In the genomic region with DNA sequence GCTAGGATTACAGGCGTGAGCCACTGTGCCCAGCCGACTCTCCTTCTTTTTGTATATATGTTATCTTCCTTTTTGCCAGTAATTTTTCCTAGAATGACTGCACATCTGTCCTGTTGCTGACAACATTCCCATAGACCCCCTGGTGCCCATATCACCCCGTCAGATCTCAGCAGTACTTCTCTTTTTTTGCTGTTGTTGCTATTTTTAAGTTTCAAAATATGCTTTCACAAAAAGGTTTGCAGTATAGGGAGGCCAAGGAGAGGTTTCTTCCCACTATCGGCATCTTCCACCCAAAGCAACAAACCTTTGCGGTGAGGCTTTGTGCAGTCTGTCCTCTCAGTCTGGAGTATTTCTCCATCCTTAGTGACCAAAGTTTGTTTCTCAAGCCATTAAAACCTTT, we compare ENCODE assay signal across 25 cellular contexts. TPM values are rescaled to one million over a fixed set of nuclear protein-coding genes. Genes with fewer than 3 reads are reported as not detected.
DNase-seq lines count a peak whose midpoint lies in the region; ATAC-seq, FAIRE-seq and TF ChIP-seq lines count a peak whose summit lies in the region.
"Had no signal": no experiment of that assay in that cellular context is flagged by ENCODE, and none has a peak within 500 bp of the region (broad histone marks: within the 10 kb centered on the region; RNA-seq: fewer than 3 reads in every experiment).

No MANE protein-coding gene starts in this region.

- peak overlapping the region; percentile 50 for H3K27ac Mint-ChIP-seq in activated T-cell treated with anti-CD3 and anti-CD28 coated beads, Interleukin-2, amount 50 U/mL, for 24 hours
- H3K27ac Mint-ChIP-seq: CD4-positive, alpha-beta T cell had no signal

- H3K9me2 ChIP-seq in MM.1S (replicated peaks; ENCODE audit: insufficient read depth, low read length): no peaks in the 10 kb centered on the region

- CTCF ChIA-PET in A549 (lab: Yijun Ruan, JAX): no interaction called here
- CTCF ChIA-PET in K562 (lab: Yijun Ruan, JAX; ENCODE audit: low intra/inter-chr PET ratio): no interaction called here

- TF ChIP-seq POLR2A in A549 (IDR thresholded peaks at IDR 0.05; ENCODE audit: low read length): no peak
- TF ChIP-seq POLR2A in K562 (conservative IDR thresholded peaks at IDR 0.05): no peak

- H3K27me3 ChIP-seq in MM.1S (replicated peaks; ENCODE audit: insufficient read depth, low read length) (no peaks in the 10 kb centered on the region), K562 (ENCODE audit: control insufficient read depth in 2 of 2, insufficient read depth in 2 of 2, low read length in 2 of 2) (no peaks in the 10 kb centered on the region)
- H3K27me3 ChIP-seq: BLaER1 treated with 17β-estradiol and CSF1 and Interleukin-3, amounts not matched to agents 10 nM and 100 nM had no signal

- H3K9me1 ChIP-seq in K562 (ENCODE audit: control insufficient read depth, insufficient read depth, low read length): no peaks in the 10 kb centered on the region

- TF ChIP-seq CTCF in A549 (IDR thresholded peaks at IDR 0.05) (no peak), MM.1S (IDR thresholded peaks at IDR 0.05; ENCODE audit: low read length) (no peak), K562 (IDR thresholded peaks at IDR 0.05 in 2 of 3, conservative IDR thresholded peaks at IDR 0.05 in 1 of 3; ENCODE audit: insufficient read depth in 2 of 3, low read depth in 1 of 3, low read length in 3 of 3) (no peak)

- H3K9me3 ChIP-seq in A549: no peaks in the 10 kb centered on the region
- no peaks in the 10 kb centered on the region for H3K9me3 ChIP-seq in MM.1S (replicated peaks; ENCODE audit: insufficient read depth, low read length)
- H3K9me3 ChIP-seq in K562 (replicated peaks; ENCODE audit: control insufficient read depth, insufficient read depth, low read depth, low read length): no peaks in the 10 kb centered on the region
- H3K9me3 ChIP-seq: BLaER1 treated with 17β-estradiol and CSF1 and Interleukin-3, amounts not matched to agents 10 nM and 100 nM had no signal

- TF ChIP-seq EP300 in A549 (IDR thresholded peaks at IDR 0.05): no peak
- TF ChIP-seq EP300 in K562 (IDR thresholded peaks at IDR 0.05; ENCODE audit: low read length): no peak

- H2AFZ ChIP-seq in MM.1S (ENCODE audit: low read length) (no peak overlapping the region), K562 (ENCODE audit: low read depth, low read length) (no peak overlapping the region)

- intact Hi-C loops in K562 (cut with micrococcal nuclease): no loop called here

- no peaks in the 10 kb centered on the region for H3K9me3 Mint-ChIP-seq in activated T-cell treated with anti-CD3 and anti-CD28 coated beads, Interleukin-2, amount 50 U/mL, for 24 hours
- H3K9me3 Mint-ChIP-seq: CD4-positive, alpha-beta T cell; IgD-negative memory B cell had no signal

- H3K36me3 ChIP-seq in MM.1S (replicated peaks; ENCODE audit: insufficient read depth, low read length): peaks cover 23% of the 10 kb centered on the region
- H3K36me3 ChIP-seq in K562 (ENCODE audit: control insufficient read depth, insufficient read depth, low read length): peaks cover 65% of the 10 kb centered on the region

- H3K4me2 ChIP-seq in A549: no peak overlapping the region
- H3K4me2 ChIP-seq in MM.1S (ENCODE audit: low read depth, low read length): no peak overlapping the region
- no peak overlapping the region for H3K4me2 ChIP-seq in K562 (ENCODE audit: insufficient read depth, low read length)
- H3K4me2 ChIP-seq: BLaER1 treated with 17β-estradiol and CSF1 and Interleukin-3, amounts not matched to agents 10 nM and 100 nM had no signal

- no TSS peak for BruUV-seq in K562 (replicated peaks; lab: Mats Ljungman, UMichigan)

- H3K27ac ChIP-seq in A549: no peak overlapping the region
- H3K27ac ChIP-seq in MM.1S (ENCODE audit: low read length): peak overlapping the region; percentile 72; the same call in 1 of the 2 replicates
- no peak overlapping the region for H3K27ac ChIP-seq in K562 (ENCODE audit: extremely low read depth, low read depth, low read length)
- H3K27ac ChIP-seq: RWPE1 had no signal

- peaks cover 7% of the 10 kb centered on the region for H3K79me2 ChIP-seq in MM.1S (ENCODE audit: low read length)
- H3K79me2 ChIP-seq in K562 (ENCODE audit: control insufficient read depth, insufficient read depth, low read length): no peaks in the 10 kb centered on the region

- H3K4me3 Mint-ChIP-seq in activated T-cell treated with anti-CD3 and anti-CD28 coated beads, Interleukin-2, amount 50 U/mL, for 24 hours: no peak overlapping the region
- H3K4me3 Mint-ChIP-seq: CD4-positive, alpha-beta T cell; IgD-negative memory B cell had no signal

- H3K9ac ChIP-seq in MM.1S (ENCODE audit: low read length): no peak overlapping the region
- H3K9ac ChIP-seq in K562 (ENCODE audit: insufficient read depth in 1 of 2, low read depth in 2 of 2, low read length in 2 of 2): no peak overlapping the region
- H3K9ac ChIP-seq: BLaER1 treated with 17β-estradiol and CSF1 and Interleukin-3, amounts not matched to agents 10 nM and 100 nM had no signal

- ATAC-seq in A549: no peak
- ATAC-seq in K562: no peak
- ATAC-seq in HG03196 (IDR thresholded peaks at IDR 0.05; ENCODE audit: unreplicated experiment): no peak

- WGBS in A549 (ENCODE audit: missing lambda C conversion rate): 60% methylated on average over 5 of the region's 5 CpGs
- 85% methylated on average over 5 of the region's 5 CpGs for WGBS in K562 (ENCODE audit: insufficient coverage, low coverage, missing lambda C conversion rate)

- no peaks in the 10 kb centered on the region for H3K27me3 Mint-ChIP-seq in activated T-cell treated with anti-CD3 and anti-CD28 coated beads, Interleukin-2, amount 50 U/mL, for 24 hours
- H3K27me3 Mint-ChIP-seq: CD4-positive, alpha-beta T cell; IgD-negative memory B cell had no signal

- in situ Hi-C loops in K562 (cut with MboI): no loop called here

- peaks cover 40% of the 10 kb centered on the region for H3K4me1 Mint-ChIP-seq in activated T-cell treated with anti-CD3 and anti-CD28 coated beads, Interleukin-2, amount 50 U/mL, for 24 hours (ENCODE audit: low read depth)

- H3K4me3 ChIP-seq in A549: no peak overlapping the region
- no peak overlapping the region for H3K4me3 ChIP-seq in MM.1S (ENCODE audit: low read length)
- no peak overlapping the region for H3K4me3 ChIP-seq in K562
- H3K4me3 ChIP-seq: BLaER1 treated with 17β-estradiol and CSF1 and Interleukin-3, amounts not matched to agents 10 nM and 100 nM had no signal

- no peak for DNase-seq in activated T-cell treated with anti-CD3 and anti-CD28 coated beads, Interleukin-2, amount 50 U/mL, for 24 hours
- DNase-seq in activated T-cell treated with anti-CD3 and anti-CD28 coated beads for 4 hours (no peak), A549 (ENCODE audit: low read depth in 1 of 2, low spot score in 1 of 2) (no peak), MM.1S (no peak), K562 (ENCODE audit: extremely low read depth in 1 of 4, low spot score in 3 of 4) (no peak), NCI-H1048 (lab: John Stamatoyannopoulos, UW) (no peak)
- no peak for DNase-seq in activated effector memory CD4-positive, alpha-beta T cell treated with anti-CD3 and anti-CD28 coated beads, Interleukin-2, amount 50 U/mL, for 16 hours
- DNase-seq: AML-193; CD4-positive, alpha-beta T cell; Karpas-422; NCI-H1105; NCI-H146; NCI-H1930; NCI-H2107; NCI-H524 treated with DMSO at 0.1 percent for 48 hours; NCI-H82; SHP77 had no signal

- POLR2A ChIA-PET in A549 (lab: Yijun Ruan, JAX): no interaction called here
- POLR2A ChIA-PET in K562 (lab: Yijun Ruan, JAX): no interaction called here

- H4K20me1 ChIP-seq in MM.1S (ENCODE audit: insufficient read depth, low read length) (no peaks in the 10 kb centered on the region), K562 (replicated peaks; ENCODE audit: control insufficient read depth, insufficient read depth, low read length) (no peaks in the 10 kb centered on the region)

- no peak for FAIRE-seq in A549 (lab: Jason Lieb, UNC)
- FAIRE-seq in K562 (lab: Jason Lieb, UNC): no peak
- FAIRE-seq: A204.1, D721Med, GM18507, H54 had no signal

- TF ChIP-seq RAD21 in A549 (conservative IDR thresholded peaks at IDR 0.05 in 1 of 2, IDR thresholded peaks at IDR 0.05 in 1 of 2): no peak
- no peak for TF ChIP-seq RAD21 in K562 (CRISPR knock-in tag; conservative IDR thresholded peaks at IDR 0.05 in 1 of 2, IDR thresholded peaks at IDR 0.05 in 1 of 2)

- H3K4me1 ChIP-seq in A549 (no peaks in the 10 kb centered on the region), MM.1S (ENCODE audit: low read length) (peaks cover 59% of the 10 kb centered on the region), K562 (replicated peaks in 1 of 2; ENCODE audit: control insufficient read depth in 2 of 2, insufficient read depth in 2 of 2, low read length in 2 of 2) (no peaks in the 10 kb centered on the region)

- H3K36me3 Mint-ChIP-seq in activated T-cell treated with anti-CD3 and anti-CD28 coated beads, Interleukin-2, amount 50 U/mL, for 24 hours (ENCODE audit: low read depth): peaks cover 94% of the 10 kb centered on the region

- H3F3A ChIP-seq in MM.1S (ENCODE audit: insufficient read depth, low read length): peaks cover 16% of the 10 kb centered on the region

TF ChIP-seq in A549, 52 proteins besides CTCF, POLR2A, EP300 and RAD21 (continues in another document):
- TF ChIP-seq MYC (IDR thresholded peaks at IDR 0.05; ENCODE audit: borderline replicate concordance, low read length): no peak

RNA-seq across cellular contexts. Expression of a gene that starts 23.1 kb away (rescaled TPM):
- polyA plus RNA-seq in A549 (2011; rRNA removed): not detected in 2 replicates
- polyA plus RNA-seq in A549 (2012; cell fraction: cytosol; rRNA removed): not detected in 2 replicates
- polyA plus RNA-seq in A549 (2012; cell fraction: nucleus; rRNA removed): not detected in 2 replicates
- polyA plus RNA-seq in A549 (2017; fragmentation: RNase III; extraction: RNeasy Plus Mini Kit Qiagen cat#74134 plus additional on column Dnase treatment): not detected in 3 replicates
- polyA minus RNA-seq in A549 (2011; rRNA and poly(A)+ RNA removed): 0.37 TPM in 1 of 2 replicates, not detected in the other
- total RNA-seq in K562 (2011; cell fraction: chromatin; rRNA removed; ENCODE audit: low replicate concordance): 56.0 and 57.2 TPM in 2 replicates
- total RNA-seq in K562 (2011; cell fraction: nucleolus; rRNA removed): 34.2 and 36.7 TPM in 2 replicates
- total RNA-seq in K562 (2011; cell fraction: nucleoplasm; rRNA removed): 33.4 and 37.5 TPM in 2 replicates
- total RNA-seq in K562 (2014; rRNA removed): 31.4 and 31.6 TPM in 2 replicates
- total RNA-seq in K562 (2014; rRNA removed; fragmentation: Illumina TruSeq; extraction: Trizol): 30.6 and 37.7 TPM in 2 replicates
- total RNA-seq in K562 (2015; rRNA removed; fragmentation: Illumina TruSeq; extraction: Trizol): 37.7 and 42.5 TPM in 2 replicates
- total RNA-seq in K562 (2021): 33.7 and 35.4 TPM in 2 replicates
- 22.8 and 24.6 TPM in 2 replicates for polyA plus RNA-seq in K562 (2011; rRNA removed)
- polyA plus RNA-seq in K562 (2011; cell fraction: cytosol; rRNA removed): 13.7 and 24.1 TPM in 2 replicates
- 14.5 and 21.4 TPM in 2 replicates for polyA plus RNA-seq in K562 (2011; cell fraction: nucleus; rRNA removed)
- polyA plus RNA-seq in K562 (2012): 19.0 and 36.2 TPM in 2 replicates
- 29.0 and 32.3 TPM in 2 replicates for polyA plus RNA-seq in K562 (2014; fragmentation: Illumina TruSeq; extraction: Trizol)
- 1 to 10 TPM; 5.3 to 6.2 TPM for polyA plus RNA-seq in K562 (2014; fragmentation: Nextera tagmentation; extraction: Ambion mirVana)
- polyA plus RNA-seq in K562 (2014; rRNA removed): 10.7 and 12.9 TPM in 2 replicates
- 85.5 and 93.3 TPM in 2 replicates for polyA minus RNA-seq in K562 (2011; rRNA and poly(A)+ RNA removed)
- 52.8 and 61.1 TPM in 2 replicates for polyA minus RNA-seq in K562 (2011; cell fraction: cytosol; rRNA and poly(A)+ RNA removed)
- polyA minus RNA-seq in K562 (2011; cell fraction: nucleus; rRNA and poly(A)+ RNA removed): 68.7 and 79.4 TPM in 2 replicates

Comparison
In these comparisons a context has a peak if more than half of its experiments do, and no peak if none do; other contexts are left out.
1. RNA of a gene that starts 23.1 kb away (polyA plus RNA-seq): 5.3 to 36.2 TPM in K562; not detected in A549; every median in the first group is over 4 times any median in the second.